ENCODE assay signal across 9 cellular contexts in genomic region chr11:35412285-35412684, GRCh38. TPM values are rescaled to one million over a fixed set of nuclear protein-coding genes. Genes with fewer than 3 reads are reported as not detected.
DNase-seq lines count a peak whose midpoint lies in the region; ATAC-seq and TF ChIP-seq lines count a peak whose summit lies in the region.
"Had no signal": no experiment of that assay in that cellular context is flagged by ENCODE, and none has a peak within 500 bp of the region (broad histone marks: within the 10 kb centered on the region; RNA-seq: fewer than 3 reads in every experiment).

No MANE protein-coding gene starts in this region.

- H3K27ac ChIP-seq in GM23248 (no peak overlapping the region), PC-3 (ENCODE audit: low read length) (no peak overlapping the region), foreskin keratinocyte (no peak overlapping the region), ovary (no peak overlapping the region)
- H3K27ac ChIP-seq: neutrophil had no signal

- intact Hi-C loops in PC-3 (cut with micrococcal nuclease) (no loop called here), ovary (cut with DNase I) (no loop called here)

- no peak for TF ChIP-seq POLR2A in ovary (IDR thresholded peaks at IDR 0.05)

- H3K4me3 ChIP-seq in AG10803 (ENCODE audit: low read length), result no peak overlapping the region
- H3K4me3 ChIP-seq in GM23248, result no peak overlapping the region
- no peak overlapping the region for H3K4me3 ChIP-seq in PC-3 (ENCODE audit: low read length)
- H3K4me3 ChIP-seq in ovary, result no peak overlapping the region

- TF ChIP-seq EP300 in ovary (IDR thresholded peaks at IDR 0.05), result no peak

- H3K27me3 ChIP-seq in GM23248 (replicated peaks; ENCODE audit: insufficient read depth) (no peaks in the 10 kb centered on the region), PC-3 (ENCODE audit: low read length) (peaks cover 31% of the 10 kb centered on the region), foreskin keratinocyte (peaks cover 95% of the 10 kb centered on the region), ovary (no peaks in the 10 kb centered on the region)

- no peaks in the 10 kb centered on the region for H4K20me1 ChIP-seq in GM23248 (ENCODE audit: insufficient read depth)
- H4K20me1 ChIP-seq in PC-3 (ENCODE audit: low read length), result no peaks in the 10 kb centered on the region

- H3K9me2 ChIP-seq in GM23248 (ENCODE audit: insufficient read depth) (no peaks in the 10 kb centered on the region), PC-3 (replicated peaks; ENCODE audit: low read length) (no peaks in the 10 kb centered on the region)

- peak; percentile 12 for DNase-seq in AG10803 (ENCODE audit: low read depth)
- peak; percentile 39 for DNase-seq in GM23248
- DNase-seq in PC-3, result peak; percentile 32
- DNase-seq in foreskin keratinocyte, result no peak
- no peak for DNase-seq in ovary
- DNase-seq in stimulated activated CD4-positive, alpha-beta T cell treated with anti-CD3 and anti-CD28 coated beads, Interleukin-2, amount 100 ng/mL, for 24 hours, result no peak
- no peak for DNase-seq in central memory CD4-positive, alpha-beta T cell

- WGBS in GM23248 (ENCODE audit: low coverage in 1 of 2, low lambda C conversion rate in 2 of 2, missing lambda C conversion rate in 2 of 2), 2 experiments, result 48 to 55% methylated on average over 2 of the region's 2 CpGs
- 54 to 67% (median 57%) methylated on average over 2 of the region's 2 CpGs for WGBS in ovary, 3 donors

- no peak overlapping the region for H3K9ac ChIP-seq in GM23248
- H3K9ac ChIP-seq in PC-3 (ENCODE audit: low read length), result no peak overlapping the region

- no peaks in the 10 kb centered on the region for H3F3A ChIP-seq in GM23248 (ENCODE audit: insufficient read depth)
- no peaks in the 10 kb centered on the region for H3F3A ChIP-seq in PC-3 (ENCODE audit: low read length, unreplicated experiment)

- TF ChIP-seq CTCF in AG10803 (conservative IDR thresholded peaks at IDR 0.05; ENCODE audit: low read length) (peak; percentile 66), PC-3 (conservative IDR thresholded peaks at IDR 0.05; ENCODE audit: low read depth, low read length) (peak; percentile 76), foreskin keratinocyte (conservative IDR thresholded peaks at IDR 0.05) (peak; percentile 57), ovary (IDR thresholded peaks at IDR 0.05) (no peak)

- no TSS peak for BruUV-seq in PC-3 (replicated peaks; lab: Mats Ljungman, UMichigan)

- POLR2A ChIA-PET in PC-3 (lab: Charles Lee; ENCODE audit: unreplicated experiment), result no interaction called here

- H3K9me3 ChIP-seq in GM23248 (ENCODE audit: low read depth) (no peaks in the 10 kb centered on the region), PC-3 (ENCODE audit: low read length) (no peaks in the 10 kb centered on the region), ovary (no peaks in the 10 kb centered on the region)
- H3K9me3 ChIP-seq: neutrophil had no signal

- no peaks in the 10 kb centered on the region for H3K4me1 ChIP-seq in GM23248 (ENCODE audit: insufficient read depth)
- H3K4me1 ChIP-seq in PC-3 (ENCODE audit: insufficient read depth, low read length), result no peaks in the 10 kb centered on the region
- H3K4me1 ChIP-seq in foreskin keratinocyte, result no peaks in the 10 kb centered on the region
- H3K4me1 ChIP-seq in ovary (ENCODE audit: insufficient read depth), result no peaks in the 10 kb centered on the region

- H3K79me2 ChIP-seq in GM23248 (ENCODE audit: insufficient read depth) (no peaks in the 10 kb centered on the region), PC-3 (ENCODE audit: low read length) (no peaks in the 10 kb centered on the region)

- in situ Hi-C loops in GM23248 (cut with MboI), result loop anchor here (10.0 to 25.0 kb wide), 2 partner anchors 487 to 825 kb away; no protein-coding TSS in a partner anchor

- CTCF ChIA-PET in PC-3 (lab: Charles Lee), result interaction anchor here (0.7 to 1.0 kb wide), 4 partner anchors 253 to 1011 kb away, joined by 3 to 5 read pairs (median 3); no protein-coding TSS in a partner anchor

- H3K36me3 ChIP-seq in GM23248 (ENCODE audit: low read depth) (no peaks in the 10 kb centered on the region), PC-3 (ENCODE audit: low read depth, low read length) (no peaks in the 10 kb centered on the region), ovary (no peaks in the 10 kb centered on the region)
- H3K36me3 ChIP-seq: neutrophil had no signal

- H2AFZ ChIP-seq in GM23248, result no peak overlapping the region
- no peak overlapping the region for H2AFZ ChIP-seq in PC-3 (ENCODE audit: low read length)

- ATAC-seq in PC-3 (peak; percentile 54; the same call in 1 of the 2 replicates), foreskin keratinocyte (no peak), HG03469 (IDR thresholded peaks at IDR 0.05; ENCODE audit: unreplicated experiment) (no peak)

- H3K4me2 ChIP-seq in GM23248 (ENCODE audit: unreplicated experiment), result no peak overlapping the region
- no peak overlapping the region for H3K4me2 ChIP-seq in PC-3 (ENCODE audit: low read length)

RNA-seq across cellular contexts. Expression of gene SLC1A2, which starts 7.1 kb away (rescaled TPM):
- total RNA-seq in GM23248 (2014; rRNA removed; shearing (Covaris generic)), result 1.2 and 1.5 TPM in 2 replicates
- polyA plus RNA-seq in GM23248 (2016; fragmentation: Nextera tagmentation; extraction: Ambion mirVana), result 0.49 and 0.88 TPM in 2 replicates
- 0.18 TPM in 1 of 2 replicates, not detected in the other for total RNA-seq in PC-3 (2014; rRNA removed)
- not detected in 2 replicates for total RNA-seq in foreskin keratinocyte
- not detected in 2 replicates for polyA plus RNA-seq in foreskin keratinocyte
- total RNA-seq in ovary, result under 1 TPM; 0.10 to 0.80 (median 0.20) TPM
- under 1 TPM; 0.02 to 0.15 TPM for polyA plus RNA-seq in ovary

Comparison
In these comparisons a context has a peak if more than half of its experiments do, and no peak if none do; other contexts are left out.
1. DNase-seq: peak in AG10803 (single experiment), GM23248 (single experiment) and PC-3 (single experiment); none in foreskin keratinocyte (0 of 2), ovary (0 of 5), stimulated activated CD4-positive, alpha-beta T cell treated with anti-CD3 and anti-CD28 coated beads, Interleukin-2, amount 100 ng/mL, for 24 hours (0 of 2) and central memory CD4-positive, alpha-beta T cell (single experiment).
2. CTCF ChIP-seq: peak in AG10803 (single experiment), PC-3 (single experiment) and foreskin keratinocyte (single experiment); none in ovary (0 of 3).